In the genomic region with DNA sequence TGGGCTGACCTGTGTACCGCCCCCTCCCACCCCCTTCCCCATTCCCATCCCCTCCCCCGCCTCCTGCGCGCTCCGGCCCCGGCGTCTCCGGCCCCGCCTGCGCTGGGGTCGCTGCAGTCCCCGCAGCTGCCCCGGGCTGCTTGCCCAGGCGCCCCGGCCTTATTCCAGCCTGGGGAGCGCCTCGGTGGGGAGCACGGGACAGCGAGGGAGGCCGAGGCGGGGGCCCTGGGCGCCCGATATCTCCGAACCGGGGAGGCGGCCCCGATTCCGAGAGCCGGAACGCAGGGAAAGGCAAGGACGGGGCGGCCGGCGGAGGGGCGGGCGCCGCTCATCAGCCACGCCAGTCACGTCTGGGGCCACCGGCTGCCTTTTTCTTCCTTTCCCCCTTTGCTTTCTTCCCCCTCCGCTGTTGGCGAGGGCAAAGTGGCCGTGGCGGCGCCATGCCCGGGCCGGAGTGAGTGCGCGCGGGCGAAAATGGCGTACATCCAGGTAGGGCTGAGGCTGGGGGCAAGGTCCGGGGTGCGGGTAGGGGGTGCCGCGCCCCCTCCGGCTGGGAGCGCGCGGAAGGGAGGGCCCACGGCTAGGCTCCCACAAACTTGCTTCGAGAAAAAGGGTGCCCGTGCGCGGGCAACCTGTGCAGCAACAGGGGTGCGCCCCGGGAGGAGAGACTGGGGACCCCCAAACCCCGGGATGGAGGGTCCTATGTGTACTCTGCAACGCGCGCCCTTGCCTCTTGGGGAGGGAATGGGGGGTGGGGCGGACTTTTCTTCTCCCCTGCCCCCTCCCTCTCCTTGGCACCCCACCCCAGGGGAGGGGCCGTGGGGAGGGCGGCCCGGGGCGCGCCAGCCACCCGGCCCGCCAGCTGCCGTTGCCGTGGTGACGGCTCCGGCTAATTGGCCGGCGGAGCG, we compare ENCODE assay signal across 9 cellular contexts. TPM values are rescaled to one million over a fixed set of nuclear protein-coding genes. Genes with fewer than 3 reads are reported as not detected.
DNase-seq lines count a peak whose midpoint lies in the region; ATAC-seq, FAIRE-seq and TF ChIP-seq lines count a peak whose summit lies in the region.
"Had no signal": no experiment of that assay in that cellular context is flagged by ENCODE, and none has a peak within 500 bp of the region (broad histone marks: within the 10 kb centered on the region; RNA-seq: fewer than 3 reads in every experiment).

A gene with protein sequence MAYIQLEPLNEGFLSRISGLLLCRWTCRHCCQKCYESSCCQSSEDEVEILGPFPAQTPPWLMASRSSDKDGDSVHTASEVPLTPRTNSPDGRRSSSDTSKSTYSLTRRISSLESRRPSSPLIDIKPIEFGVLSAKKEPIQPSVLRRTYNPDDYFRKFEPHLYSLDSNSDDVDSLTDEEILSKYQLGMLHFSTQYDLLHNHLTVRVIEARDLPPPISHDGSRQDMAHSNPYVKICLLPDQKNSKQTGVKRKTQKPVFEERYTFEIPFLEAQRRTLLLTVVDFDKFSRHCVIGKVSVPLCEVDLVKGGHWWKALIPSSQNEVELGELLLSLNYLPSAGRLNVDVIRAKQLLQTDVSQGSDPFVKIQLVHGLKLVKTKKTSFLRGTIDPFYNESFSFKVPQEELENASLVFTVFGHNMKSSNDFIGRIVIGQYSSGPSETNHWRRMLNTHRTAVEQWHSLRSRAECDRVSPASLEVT (plus strand): TSS at position 68 of the 908 bp plus-strand sequence. CDS start 407 bp downstream, at position 475.

- H3K4me1 Mint-ChIP-seq in immature natural killer cell: no peaks in the 10 kb centered on the region

- peaks cover 0 to 2% (median 0%) of the 10 kb centered on the region in 6 donors for H3K9me3 Mint-ChIP-seq in immature natural killer cell

- H3K4me3 ChIP-seq in HepG2 (replicated peaks in 1 of 3; ENCODE audit: insufficient read depth in 1 of 3, low read depth in 2 of 3, low read length in 3 of 3) (peak within 1 kb of the TSS; percentile 25 to 65 (median 41); a peak in 4 of 6 replicates), tibial nerve (peak within 1 kb of the TSS; percentile 33 to 52 (median 40))

- peak within 1 kb of the TSS; percentile 74 for H3K4me2 ChIP-seq in HepG2 (ENCODE audit: low read depth, low read length)

- H3K27ac ChIP-seq in HepG2 (ENCODE audit: extremely low read length, insufficient read depth, low read length) (no peak within 1 kb of the TSS), tibial nerve (peak within 1 kb of the TSS; percentile 44 to 84 (median 64))
- H3K27ac ChIP-seq: neutrophil had no signal

- intact Hi-C loops in HepG2 (cut with micrococcal nuclease; ENCODE audit: unreplicated experiment): loop anchor here (5.0 kb wide), 1 partner anchor 209 kb away; no protein-coding TSS in a partner anchor

- no peaks in the 10 kb centered on the region for H4K20me1 ChIP-seq in HepG2 (ENCODE audit: insufficient read depth, low read length)

- ATAC-seq in HepG2: peak; percentile 36
- no peak for ATAC-seq in GM18505 (IDR thresholded peaks at IDR 0.05; ENCODE audit: unreplicated experiment)

- H3K9me3 ChIP-seq in HepG2 (ENCODE audit: low read length) (no peaks in the 10 kb centered on the region), tibial nerve (no peaks in the 10 kb centered on the region)
- H3K9me3 ChIP-seq: neutrophil had no signal

- CTCF ChIA-PET in HepG2 (lab: Yijun Ruan, JAX; ENCODE audit: low intra/inter-chr PET ratio, low total read pairs): interaction anchor here (2.0 to 2.5 kb wide), 2 partner anchors 82 to 207 kb away, joined by 11 to 12 read pairs; no protein-coding TSS in a partner anchor

- no peak within 1 kb of the TSS for H3K27ac Mint-ChIP-seq in immature natural killer cell

- DNase-seq in DMS79 treated with DMSO at 0.1 percent for 48 hours (lab: John Stamatoyannopoulos, UW) (peak; percentile 70), NCI-H1930 (lab: John Stamatoyannopoulos, UW) (peak; percentile 22 to 28), T47D (ENCODE audit: low read depth in 1 of 2, low spot score in 1 of 2) (peak; percentile 18 to 39), HepG2 (ENCODE audit: low spot score) (no peak), tibial nerve (ENCODE audit: low spot score in 2 of 2) (no peak), GM19238 (ENCODE audit: insufficient read length, low spot score) (no peak), immature natural killer cell (no peak)

- no peaks in the 10 kb centered on the region for H3K36me3 Mint-ChIP-seq in immature natural killer cell

- 6% methylated on average over 65 of the region's 86 CpGs for WGBS in HepG2 (ENCODE audit: low lambda C conversion rate)
- WGBS in tibial nerve, 2 donors: 0% methylated on average over 11 to 53 of the region's 86 CpGs

- POLR2A ChIA-PET in HepG2 (lab: Yijun Ruan, JAX): no interaction called here

- peaks cover 7 to 14% (median 8%) of the 10 kb centered on the region in 3 donors for H3K27me3 Mint-ChIP-seq in immature natural killer cell (ENCODE audit: low read depth in 3 of 3)

- H3K4me1 ChIP-seq in HepG2 (ENCODE audit: insufficient read depth, low read length) (no peaks in the 10 kb centered on the region), tibial nerve (peaks cover 0 to 23% (median 14%) of the 10 kb centered on the region in 4 donors)

- TF ChIP-seq RAD21 in HepG2 (CRISPR knock-in tag; IDR thresholded peaks at IDR 0.05): no peak

- no peak for FAIRE-seq in HepG2 (lab: Jason Lieb, UNC)

- no TSS peak for BruUV-seq in HepG2 (replicated peaks; lab: Mats Ljungman, UMichigan)

- TF ChIP-seq POLR2A in HepG2 (IDR thresholded peaks at IDR 0.05; ENCODE audit: insufficient read depth in 1 of 2, low read depth in 2 of 2, low read length in 2 of 2) (no peak), tibial nerve (IDR thresholded peaks at IDR 0.05) (no peak), GM18505 (IDR thresholded peaks at IDR 0.05; ENCODE audit: borderline replicate concordance, extremely low read depth, insufficient read depth, insufficient read length) (no peak)

- TF ChIP-seq CTCF in HepG2 (CRISPR knock-in tag; IDR thresholded peaks at IDR 0.05): 0 out of 2 replicates have a peak, but pooled peaks have one; percentile 4
- TF ChIP-seq CTCF in tibial nerve (IDR thresholded peaks at IDR 0.05): no peak

- H2AFZ ChIP-seq in HepG2 (ENCODE audit: low read length): no peak within 1 kb of the TSS

- in situ Hi-C loops in T47D (cut with HindIII; ENCODE audit: low pct_unique_long_range_greater_than_20kb, low sequenced_read_pairs) (no loop called here), HepG2 (cut with HindIII; ENCODE audit: extremely low pct_ligation_motif_present, low pct_unique_long_range_greater_than_20kb) (no loop called here)

- H3K36me3 ChIP-seq in HepG2 (replicated peaks in 1 of 2; ENCODE audit: control insufficient read depth in 1 of 2, insufficient read depth in 2 of 2, low read length in 2 of 2): no peaks in the 10 kb centered on the region
- H3K36me3 ChIP-seq in tibial nerve: no peaks in the 10 kb centered on the region
- H3K36me3 ChIP-seq: neutrophil had no signal

- no peak within 1 kb of the TSS for H3K9ac ChIP-seq in HepG2 (ENCODE audit: insufficient read depth, low read depth, low read length)

- TF ChIP-seq EP300 in HepG2 (IDR thresholded peaks at IDR 0.05; ENCODE audit: low read depth in 2 of 2, low read length in 2 of 2) (no peak), HepG2 (CRISPR knock-in tag; IDR thresholded peaks at IDR 0.05; ENCODE audit: borderline replicate concordance) (no peak), tibial nerve (IDR thresholded peaks at IDR 0.05) (no peak)

- no peak within 1 kb of the TSS for H3K4me3 Mint-ChIP-seq in immature natural killer cell

- H3K27me3 ChIP-seq in HepG2 (ENCODE audit: control insufficient read depth in 1 of 2, insufficient read depth in 2 of 2, low read length in 2 of 2) (peaks cover 11 to 58% of the 10 kb centered on the region in 2 experiments), tibial nerve (peaks cover 0 to 29% of the 10 kb centered on the region in 2 donors)

- no peaks in the 10 kb centered on the region for H3K79me2 ChIP-seq in HepG2 (ENCODE audit: insufficient read depth, low read length)

TF ChIP-seq in HepG2, 621 proteins besides CTCF, POLR2A, EP300 and RAD21 (continues in another document):
- TF ChIP-seq SNAPC2 (CRISPR knock-in tag; IDR thresholded peaks at IDR 0.05) (no peak), SMAD9 (CRISPR knock-in tag; IDR thresholded peaks at IDR 0.05) (no peak), ZBTB42 (CRISPR knock-in tag; IDR thresholded peaks at IDR 0.05) (no peak), TCF7L2 (IDR thresholded peaks at IDR 0.05; ENCODE audit: low read depth, low read length) (no peak)

RNA-seq across cellular contexts. Expression of the gene that starts here (rescaled TPM):
- total RNA-seq in HepG2 (2016; rRNA removed; fragmentation: Illumina TruSeq; extraction: Trizol) (0.14 TPM in 1 of 2 replicates, not detected in the other), tibial nerve (10 to 100 TPM in 2 of 4 donors, 1 to 10 TPM in 2; 8.1 to 33.9 (median 12.7) TPM)
- total RNA-seq in HepG2 (2016; cell fraction: cytosol; rRNA removed; fragmentation: Illumina TruSeq; extraction: Trizol; ENCODE audit: low read depth): not detected in 2 replicates
- not detected in 2 replicates for total RNA-seq in HepG2 (2016; cell fraction: insoluble cytoplasmic fraction; rRNA removed; fragmentation: Illumina TruSeq; extraction: Trizol)
- total RNA-seq in HepG2 (2016; cell fraction: membrane; rRNA removed; fragmentation: Illumina TruSeq; extraction: Trizol): not detected in 2 replicates
- 0.34 TPM in 1 of 2 replicates, not detected in the other for total RNA-seq in HepG2 (2016; cell fraction: nucleus; rRNA removed; fragmentation: Illumina TruSeq; extraction: Trizol)
- polyA plus RNA-seq in HepG2 (2011; rRNA removed) (0.44 and 0.85 TPM in 2 replicates), immature natural killer cell (not detected)
- polyA plus RNA-seq in HepG2 (2011; cell fraction: cytosol; rRNA removed): 0.12 and 0.22 TPM in 2 replicates
- 0.50 and 1.0 TPM in 2 replicates for polyA plus RNA-seq in HepG2 (2011; cell fraction: nucleus; rRNA removed)
- 0.07 TPM in 1 of 2 replicates, not detected in the other for polyA plus RNA-seq in HepG2 (2012)
- 0.08 TPM in 1 of 2 replicates, not detected in the other for polyA plus RNA-seq in HepG2 (2016; cell fraction: cytosol; fragmentation: Illumina TruSeq; extraction: Trizol; ENCODE audit: low read depth)
- not detected in 2 replicates for polyA plus RNA-seq in HepG2 (2016; cell fraction: insoluble cytoplasmic fraction; fragmentation: Illumina TruSeq; extraction: Trizol; ENCODE audit: low read depth)
- polyA plus RNA-seq in HepG2 (2016; cell fraction: membrane; fragmentation: Illumina TruSeq; extraction: Trizol; ENCODE audit: low read depth): 0.16 TPM in 1 of 2 replicates, not detected in the other
- 0.67 TPM in 1 of 2 replicates, not detected in the other for polyA plus RNA-seq in HepG2 (2016; cell fraction: nucleus; fragmentation: Illumina TruSeq; extraction: Trizol; ENCODE audit: insufficient read depth, low read depth)
- 0.56 and 0.72 TPM in 2 replicates for polyA minus RNA-seq in HepG2 (2011; rRNA and poly(A)+ RNA removed; ENCODE audit: low replicate concordance)
- not detected in 2 replicates for polyA minus RNA-seq in HepG2 (2011; cell fraction: cytosol; rRNA and poly(A)+ RNA removed)
- polyA minus RNA-seq in HepG2 (2011; cell fraction: nucleus; rRNA and poly(A)+ RNA removed): 0.13 and 1.1 TPM in 2 replicates

Comparison
In these comparisons a context has a peak if more than half of its experiments do, and no peak if none do; other contexts are left out.
1. RNA of the gene that starts here (total RNA-seq): 8.1 to 33.9 TPM in tibial nerve; 0.14 to 0.34 TPM in HepG2; every median in the first group is over 4 times any median in the second.
2. DNase-seq: peak in DMS79 treated with DMSO at 0.1 percent for 48 hours (single experiment), NCI-H1930 (2 of 2) and T47D (2 of 2); none in HepG2 (single experiment), tibial nerve (0 of 2), GM19238 (single experiment) and immature natural killer cell (0 of 3).